19 cellular contexts compared by ENCODE assay signal in genomic region chr15:51307811-51308210, GRCh38. TPM values are rescaled to one million over a fixed set of nuclear protein-coding genes. Genes with fewer than 3 reads are reported as not detected.
"Had no signal": no experiment of that assay in that cellular context is flagged by ENCODE, and none has a peak within 500 bp of the region (broad histone marks: within the 10 kb centered on the region; RNA-seq: fewer than 3 reads in every experiment).

No MANE protein-coding gene starts in this region.

- H3K4me3 ChIP-seq: right atrium auricular region, tibial artery had no signal

- H3K9me3 ChIP-seq: right atrium auricular region, tibial artery had no signal

- ATAC-seq: activated T-helper 17 cell treated with anti-CD3 and anti-CD28 coated beads, Interleukin-2, amount 50 U/mL, for 72 hours; left lobe of liver; natural killer cell treated with Interleukin-12 subunit alpha and Interleukin-12 subunit beta and Interleukin-15 and Interleukin-18, amount 100 ng/mL, for 72 hours; stimulated activated memory B cell treated with anti-CD40 and anti-IgM and Interleukin-4, amounts not matched to agents 10 μg/mL and 1 μg/mL and 100 μg/mL, for 72 hours had no signal

- H3K36me3 ChIP-seq: brain microvascular endothelial cell, right atrium auricular region, tibial artery had no signal

- FAIRE-seq: keratinocyte had no signal

- H3K27me3 ChIP-seq: right atrium auricular region, tibial artery had no signal

- H3K27ac ChIP-seq: brain microvascular endothelial cell, right atrium auricular region, tibial artery, VCaP had no signal

- DNase-seq: activated CD4-positive, alpha-beta T cell treated with anti-CD3 and anti-CD28 coated beads for 1 hour; activated CD4-positive, alpha-beta T cell treated with anti-CD3 and anti-CD28 coated beads, Interleukin-2, amount 50 U/mL, for 4 hours; activated naive CD4-positive, alpha-beta T cell treated with Interleukin-2 at 50 U/mL for 16 hours; activated T-cell treated with anti-CD3 and anti-CD28 coated beads for 4 hours; brain microvascular endothelial cell; dermis blood vessel endothelial cell; mesendoderm; stimulated activated CD4-positive, alpha-beta T cell treated with anti-CD3 and anti-CD28 coated beads, Interleukin-2, amount 100 ng/mL, for 48 hours; T-helper 1 cell; T1000 had no signal

RNA-seq across cellular contexts. Expression of gene CYP19A1, which starts 30.6 kb away (rescaled TPM):
- total RNA-seq: dermis blood vessel endothelial cell; epithelial cell of proximal tubule; left lobe of liver; natural killer cell treated with Interleukin-12 subunit alpha and Interleukin-12 subunit beta and Interleukin-15 and Interleukin-18, amount 100 ng/mL, for 72 hours had no signal
- polyA plus RNA-seq: keratinocyte had no signal

RNA-seq across cellular contexts. Expression of gene GLDN, which starts 33.6 kb away (rescaled TPM):
- total RNA-seq: activated T-helper 17 cell treated with anti-CD3 and anti-CD28 coated beads, Interleukin-2, amount 50 U/mL, for 72 hours; dermis blood vessel endothelial cell; epithelial cell of proximal tubule; natural killer cell treated with Interleukin-12 subunit alpha and Interleukin-12 subunit beta and Interleukin-15 and Interleukin-18, amount 100 ng/mL, for 72 hours had no signal
